ENCODE assay signal across 9 cellular contexts in genomic region chr11:100684101-100685065, GRCh38. TPM values are rescaled to one million over a fixed set of nuclear protein-coding genes. Genes with fewer than 3 reads are reported as not detected.
DNase-seq lines count a peak whose midpoint lies in the region; ATAC-seq and TF ChIP-seq lines count a peak whose summit lies in the region.
"Had no signal": no experiment of that assay in that cellular context is flagged by ENCODE, and none has a peak within 500 bp of the region (broad histone marks: within the 10 kb centered on the region; RNA-seq: fewer than 3 reads in every experiment).

No MANE protein-coding gene starts in this region.

- no peak for TF ChIP-seq CTCF in activated B cell treated with CpG ODN at 0.5 μM for 24 hours (IDR thresholded peaks at IDR 0.05)

- no peak overlapping the region for H3K27ac ChIP-seq in substantia nigra (ENCODE audit: low read depth, low read length, poor library complexity, severe bottlenecking)

- H3K27ac Mint-ChIP-seq in activated B cell treated with CpG ODN at 0.5 μM for 24 hours: peak overlapping the region; percentile 75
- no peak overlapping the region for H3K27ac Mint-ChIP-seq in stimulated activated naive CD8-positive, alpha-beta T cell treated with anti-CD3 and anti-CD28 coated beads, Interleukin-15, amount 100 ng/mL, for 72 hours

- intact Hi-C loops in activated B cell treated with CpG ODN at 0.5 μM for 24 hours (cut with micrococcal nuclease): loop anchor here (2.0 to 5.0 kb wide), 2 partner anchors 58 to 1862 kb away; no protein-coding TSS in a partner anchor

- POLR2A ChIA-PET in activated B cell treated with CpG ODN at 0.5 μM for 24 hours (lab: Charles Lee): no interaction called here

- peaks cover 4% of the 10 kb centered on the region for H3K36me3 Mint-ChIP-seq in activated B cell treated with CpG ODN at 0.5 μM for 24 hours (ENCODE audit: low read depth)

- CTCF ChIA-PET in activated B cell treated with CpG ODN at 0.5 μM for 24 hours (lab: Charles Lee): interaction anchor here (0.5 to 1.7 kb wide), 3 partner anchors 107 to 1295 kb away, joined by 3 to 5 read pairs (median 4); no protein-coding TSS in a partner anchor

- H3K27me3 Mint-ChIP-seq in activated B cell treated with CpG ODN at 0.5 μM for 24 hours: no peaks in the 10 kb centered on the region
- H3K27me3 Mint-ChIP-seq in stimulated activated naive CD8-positive, alpha-beta T cell treated with anti-CD3 and anti-CD28 coated beads, Interleukin-15, amount 100 ng/mL, for 72 hours: peaks cover 35% of the 10 kb centered on the region

- peaks cover 86% of the 10 kb centered on the region for H3K4me1 Mint-ChIP-seq in activated B cell treated with CpG ODN at 0.5 μM for 24 hours
- H3K4me1 Mint-ChIP-seq in stimulated activated naive CD8-positive, alpha-beta T cell treated with anti-CD3 and anti-CD28 coated beads, Interleukin-15, amount 100 ng/mL, for 72 hours: peaks cover 24% of the 10 kb centered on the region

- DNase-seq in DMS153 (lab: John Stamatoyannopoulos, UW) (peak; percentile 14), DMS153 treated with DMSO at 0.1 percent for 48 hours (lab: John Stamatoyannopoulos, UW; ENCODE audit: unreplicated experiment) (no peak), activated B cell treated with CpG ODN at 0.5 μM for 24 hours (no peak), UCSD-AML1 (lab: John Stamatoyannopoulos, UW; ENCODE audit: unreplicated experiment) (no peak), substantia nigra (lab: John Stamatoyannopoulos, UW) (no peak)
- no peak for DNase-seq in stimulated activated naive CD8-positive, alpha-beta T cell treated with anti-CD3 and anti-CD28 coated beads, Interleukin-15, amount 100 ng/mL, for 72 hours
- DNase-seq in NK-92 treated with Interleukin-12 subunit alpha and Interleukin-12 subunit beta, amount 100 ng/mL, for 24 hours (lab: John Stamatoyannopoulos, UW): no peak
- DNase-seq: heart left ventricle had no signal

- H3K4me3 Mint-ChIP-seq in activated B cell treated with CpG ODN at 0.5 μM for 24 hours: no peak overlapping the region
- no peak overlapping the region for H3K4me3 Mint-ChIP-seq in stimulated activated naive CD8-positive, alpha-beta T cell treated with anti-CD3 and anti-CD28 coated beads, Interleukin-15, amount 100 ng/mL, for 72 hours

- peak; percentile 32 for ATAC-seq in HG03039 (IDR thresholded peaks at IDR 0.05; ENCODE audit: unreplicated experiment)
- ATAC-seq in activated B cell treated with CpG ODN at 0.5 μM for 24 hours (ENCODE audit: low read depth): no peak
- peak; percentile 55 for ATAC-seq in stimulated activated naive CD8-positive, alpha-beta T cell treated with anti-CD3 and anti-CD28 coated beads, Interleukin-15, amount 100 ng/mL, for 72 hours
- ATAC-seq: heart left ventricle had no signal

- no peaks in the 10 kb centered on the region for H3K9me3 Mint-ChIP-seq in activated B cell treated with CpG ODN at 0.5 μM for 24 hours
- no peaks in the 10 kb centered on the region for H3K9me3 Mint-ChIP-seq in stimulated activated naive CD8-positive, alpha-beta T cell treated with anti-CD3 and anti-CD28 coated beads, Interleukin-15, amount 100 ng/mL, for 72 hours

RNA-seq across cellular contexts. Expression of gene ARHGAP42, which starts 2.7 kb away (rescaled TPM):
- total RNA-seq in activated B cell treated with CpG ODN at 0.5 μM for 24 hours: 3.1 and 4.9 TPM in 2 replicates
